In genomic region chr17:78172284-78173024, GRCh38 we compare ENCODE assay signal across 8 cellular contexts. TPM values are rescaled to one million over a fixed set of nuclear protein-coding genes. Genes with fewer than 3 reads are reported as not detected.
A peak's percentile ranks its signal among the peaks of the same experiment; 100 is the strongest.
DNase-seq lines count a peak whose midpoint lies in the region; ATAC-seq, FAIRE-seq and TF ChIP-seq lines count a peak whose summit lies in the region.

No MANE protein-coding gene starts in this region.

- H2AFZ ChIP-seq in keratinocyte (ENCODE audit: control insufficient read depth, low read length): no peak overlapping the region

- H3K36me3 Mint-ChIP-seq in activated T-cell treated with anti-CD3 and anti-CD28 coated beads, Interleukin-2, amount 50 U/mL, for 72 hours (ENCODE audit: insufficient read depth in 2 of 2): peaks cover 5 to 15% of the 10 kb centered on the region in 2 donors
- peaks cover 14% of the 10 kb centered on the region for H3K36me3 Mint-ChIP-seq in activated T-cell treated with anti-CD3 and anti-CD28 coated beads, Interleukin-2, amount 50 U/mL, for 4 hours (ENCODE audit: insufficient read depth)
- peaks cover 46% of the 10 kb centered on the region for H3K36me3 Mint-ChIP-seq in activated CD4-positive, alpha-beta memory T cell treated with anti-CD3 and anti-CD28 coated beads, Interleukin-2, amount 10 ng/mL, durations not matched to agents 7 days and 5 days (ENCODE audit: low read depth)

- H3K9me3 ChIP-seq in keratinocyte (ENCODE audit: control insufficient read depth, low read depth, low read length) (no peaks in the 10 kb centered on the region), transverse colon (no peaks in the 10 kb centered on the region)

- no peaks in the 10 kb centered on the region for H3K9me3 Mint-ChIP-seq in activated T-cell treated with anti-CD3 and anti-CD28 coated beads, Interleukin-2, amount 50 U/mL, for 72 hours
- no peaks in the 10 kb centered on the region for H3K9me3 Mint-ChIP-seq in activated T-cell treated with anti-CD3 and anti-CD28 coated beads, Interleukin-2, amount 50 U/mL, for 4 hours
- H3K9me3 Mint-ChIP-seq in activated CD4-positive, alpha-beta memory T cell treated with anti-CD3 and anti-CD28 coated beads, Interleukin-2, amount 10 ng/mL, durations not matched to agents 7 days and 5 days: no peaks in the 10 kb centered on the region

- H3K27ac ChIP-seq in keratinocyte (ENCODE audit: control insufficient read depth, insufficient read depth, low read length): no peak overlapping the region
- peak overlapping the region; percentile 85 to 95 (median 92) for H3K27ac ChIP-seq in transverse colon

- POLR2A ChIA-PET in activated CD4-positive, alpha-beta memory T cell treated with anti-CD3 and anti-CD28 coated beads, Interleukin-2, amount 10 ng/mL, durations not matched to agents 7 days and 5 days (lab: Charles Lee): interaction anchor here (0.6 to 10.2 kb wide), 7 partner anchors 9 to 77 kb away, joined by 3 to 69 read pairs (median 4); partner anchors contain the start of genes AFMID and TK1

- FAIRE-seq in keratinocyte (lab: Jason Lieb, UNC): no peak

- H3K4me1 Mint-ChIP-seq in activated T-cell treated with anti-CD3 and anti-CD28 coated beads, Interleukin-2, amount 50 U/mL, for 72 hours (ENCODE audit: low read depth): peaks cover 58% of the 10 kb centered on the region
- peaks cover 58% of the 10 kb centered on the region for H3K4me1 Mint-ChIP-seq in activated T-cell treated with anti-CD3 and anti-CD28 coated beads, Interleukin-2, amount 50 U/mL, for 4 hours (ENCODE audit: low read depth)
- H3K4me1 Mint-ChIP-seq in activated CD4-positive, alpha-beta memory T cell treated with anti-CD3 and anti-CD28 coated beads, Interleukin-2, amount 10 ng/mL, durations not matched to agents 7 days and 5 days: peaks cover 73% of the 10 kb centered on the region

- H3K4me2 ChIP-seq in keratinocyte (ENCODE audit: control insufficient read depth, extremely low read depth, insufficient read depth, low read depth, low read length): no peak overlapping the region

- peak overlapping the region; percentile 52 for H3K27ac Mint-ChIP-seq in activated T-cell treated with anti-CD3 and anti-CD28 coated beads, Interleukin-2, amount 50 U/mL, for 72 hours
- peak overlapping the region; percentile 90 for H3K27ac Mint-ChIP-seq in activated CD4-positive, alpha-beta memory T cell treated with anti-CD3 and anti-CD28 coated beads, Interleukin-2, amount 10 ng/mL, durations not matched to agents 7 days and 5 days

- TF ChIP-seq POLR2A in transverse colon (IDR thresholded peaks at IDR 0.05): peak; percentile 51

- no peaks in the 10 kb centered on the region for H3K27me3 Mint-ChIP-seq in activated T-cell treated with anti-CD3 and anti-CD28 coated beads, Interleukin-2, amount 50 U/mL, for 72 hours (ENCODE audit: low read depth)
- no peaks in the 10 kb centered on the region for H3K27me3 Mint-ChIP-seq in activated T-cell treated with anti-CD3 and anti-CD28 coated beads, Interleukin-2, amount 50 U/mL, for 4 hours (ENCODE audit: low read depth)
- no peaks in the 10 kb centered on the region for H3K27me3 Mint-ChIP-seq in activated CD4-positive, alpha-beta memory T cell treated with anti-CD3 and anti-CD28 coated beads, Interleukin-2, amount 10 ng/mL, durations not matched to agents 7 days and 5 days

- TF ChIP-seq CTCF in keratinocyte (optimal IDR thresholded peaks at IDR 0.05 in 1 of 3, IDR thresholded peaks at IDR 0.05 in 1 of 3, conservative IDR thresholded peaks at IDR 0.05 in 1 of 3; ENCODE audit: extremely low read depth in 1 of 3, insufficient read depth in 2 of 3, low read length in 3 of 3): no peak
- TF ChIP-seq CTCF in transverse colon (IDR thresholded peaks at IDR 0.05): no peak

- ATAC-seq in activated T-cell treated with anti-CD3 and anti-CD28 coated beads, Interleukin-2, amount 50 U/mL, for 72 hours (replicated peaks in 1 of 2): no peak
- ATAC-seq in activated T-cell treated with anti-CD3 and anti-CD28 coated beads, Interleukin-2, amount 50 U/mL, for 4 hours: no peak
- ATAC-seq in HG03135 (IDR thresholded peaks at IDR 0.05; ENCODE audit: unreplicated experiment): no peak
- ATAC-seq in GM18520 (IDR thresholded peaks at IDR 0.05; ENCODE audit: unreplicated experiment): no peak

- intact Hi-C loops in transverse colon (cut with DNase I; ENCODE audit: low total_unique reads): no loop called here

- H4K20me1 ChIP-seq in keratinocyte (ENCODE audit: control insufficient read depth, extremely low read depth, insufficient read depth, low read length): no peaks in the 10 kb centered on the region

- no peak for TF ChIP-seq EP300 in transverse colon (IDR thresholded peaks at IDR 0.05; ENCODE audit: low read depth)

- no peaks in the 10 kb centered on the region for H3K9me1 ChIP-seq in keratinocyte (ENCODE audit: control insufficient read depth, extremely low read depth, insufficient read depth, low read length)

- H3K4me3 ChIP-seq in keratinocyte (ENCODE audit: control insufficient read depth in 2 of 3, extremely low read depth in 1 of 3, insufficient read depth in 2 of 3, low read depth in 1 of 3, low read length in 3 of 3): no peak overlapping the region
- peak overlapping the region in 2 of 4 donors; percentile 10 to 14 for H3K4me3 ChIP-seq in transverse colon

- no peak for DNase-seq in activated T-cell treated with anti-CD3 and anti-CD28 coated beads, Interleukin-2, amount 50 U/mL, for 72 hours
- no peak for DNase-seq in activated T-cell treated with anti-CD3 and anti-CD28 coated beads, Interleukin-2, amount 50 U/mL, for 4 hours
- DNase-seq in activated CD4-positive, alpha-beta memory T cell treated with anti-CD3 and anti-CD28 coated beads, Interleukin-2, amount 10 ng/mL, durations not matched to agents 7 days and 5 days: no peak
- DNase-seq in keratinocyte (ENCODE audit: low read depth, low spot score) (no peak), transverse colon (peak; percentile 89), NCI-H2171 treated with DMSO at 0.1 percent for 48 hours (lab: John Stamatoyannopoulos, UW) (no peak)

- H3K9ac ChIP-seq in keratinocyte (ENCODE audit: control insufficient read depth, extremely low read depth, insufficient read depth, low read length): peak overlapping the region; percentile 28

- CTCF ChIA-PET in activated CD4-positive, alpha-beta memory T cell treated with anti-CD3 and anti-CD28 coated beads, Interleukin-2, amount 10 ng/mL, durations not matched to agents 7 days and 5 days (lab: Charles Lee): interaction anchor here (0.8 kb wide), 1 partner anchor 18 kb away, joined by 4 read pairs; no protein-coding TSS in a partner anchor

- in situ Hi-C loops in transverse colon (cut with MboI; ENCODE audit: low pct_ligation_motif_present in 1 of 4, low pct_unique_long_range_greater_than_20kb in 1 of 4, low sequenced_read_pairs in 3 of 4): loop anchor here in 2 of 4 donors (10.0 kb wide), 1 partner anchor 58 kb away; no protein-coding TSS in a partner anchor

- 26% methylated on average over 17 of the region's 17 CpGs; no CpG with 5 or more reads in 1 of the 2 donors for WGBS in transverse colon (ENCODE audit: low coverage in 1 of 2), 2 donors

- peaks cover 22% of the 10 kb centered on the region for H3K4me1 ChIP-seq in keratinocyte (ENCODE audit: control insufficient read depth, extremely low read depth, insufficient read depth, low read length)
- H3K4me1 ChIP-seq in transverse colon: peaks cover 68 to 90% (median 82%) of the 10 kb centered on the region in 4 donors

- dilution Hi-C loops in keratinocyte (cut with MboI; ENCODE audit: extremely low pct_ligation_motif_present, low sequenced_read_pairs): no loop called here

- H3K27me3 ChIP-seq in keratinocyte (ENCODE audit: control insufficient read depth, extremely low read depth, insufficient read depth, low read length) (no peaks in the 10 kb centered on the region), transverse colon (no peaks in the 10 kb centered on the region)

- no peaks in the 10 kb centered on the region for H3K79me2 ChIP-seq in keratinocyte (ENCODE audit: control insufficient read depth, insufficient read depth, low read length)

- H3K36me3 ChIP-seq in keratinocyte (ENCODE audit: control insufficient read depth in 2 of 2, extremely low read depth in 1 of 2, insufficient read depth in 2 of 2, low read length in 2 of 2): peaks cover 16 to 20% of the 10 kb centered on the region in 2 experiments
- H3K36me3 ChIP-seq in transverse colon: no peaks in the 10 kb centered on the region

- peak overlapping the region; percentile 27 to 67 for H3K4me3 Mint-ChIP-seq in activated T-cell treated with anti-CD3 and anti-CD28 coated beads, Interleukin-2, amount 50 U/mL, for 72 hours
- no peak overlapping the region for H3K4me3 Mint-ChIP-seq in activated T-cell treated with anti-CD3 and anti-CD28 coated beads, Interleukin-2, amount 50 U/mL, for 4 hours
- no peak overlapping the region for H3K4me3 Mint-ChIP-seq in activated CD4-positive, alpha-beta memory T cell treated with anti-CD3 and anti-CD28 coated beads, Interleukin-2, amount 10 ng/mL, durations not matched to agents 7 days and 5 days

RNA-seq across cellular contexts. Expression of gene SYNGR2, which starts 4.1 kb away (rescaled TPM):
- total RNA-seq in activated T-cell treated with anti-CD3 and anti-CD28 coated beads, Interleukin-2, amount 50 U/mL, for 72 hours: 10 to 100 TPM; 87.6 to 92.0 TPM
- 100 to 1,000 TPM; 192 to 224 (median 196) TPM for total RNA-seq in activated T-cell treated with anti-CD3 and anti-CD28 coated beads, Interleukin-2, amount 50 U/mL, for 4 hours
- total RNA-seq in activated CD4-positive, alpha-beta memory T cell treated with anti-CD3 and anti-CD28 coated beads, Interleukin-2, amount 10 ng/mL, durations not matched to agents 7 days and 5 days: 10 to 100 TPM; 63.6 to 64.0 TPM
- polyA plus RNA-seq in keratinocyte: 98.8 to 298 TPM (median 103 TPM) in 3 replicates
- polyA plus RNA-seq in keratinocyte (2011; ENCODE audit: low read depth): 18.9 TPM
- polyA plus RNA-seq in keratinocyte (2011; cell fraction: cytosol; rRNA removed): 152 and 214 TPM in 2 replicates
- polyA plus RNA-seq in keratinocyte (2011; cell fraction: nucleus; rRNA removed): 196 and 308 TPM in 2 replicates
- polyA plus RNA-seq in keratinocyte (2012; ENCODE audit: low replicate concordance): 92.0 and 197 TPM in 2 replicates
- 149 to 420 TPM (median 226 TPM) in 3 replicates for polyA minus RNA-seq in keratinocyte
- polyA minus RNA-seq in keratinocyte (2011; cell fraction: cytosol; rRNA and poly(A)+ RNA removed): 340 TPM
- 94.0 and 134 TPM in 2 replicates for polyA minus RNA-seq in keratinocyte (2011; cell fraction: nucleus; rRNA and poly(A)+ RNA removed)
- 100 to 1,000 TPM; 102 to 121 (median 106) TPM for total RNA-seq in transverse colon

RNA-seq across cellular contexts. Expression of gene TK1, which starts 14.4 kb away (rescaled TPM):
- 10 to 100 TPM; 90.6 to 90.9 TPM for total RNA-seq in activated T-cell treated with anti-CD3 and anti-CD28 coated beads, Interleukin-2, amount 50 U/mL, for 72 hours
- 10 to 100 TPM; 23.0 to 30.3 (median 26.8) TPM for total RNA-seq in activated T-cell treated with anti-CD3 and anti-CD28 coated beads, Interleukin-2, amount 50 U/mL, for 4 hours
- total RNA-seq in activated CD4-positive, alpha-beta memory T cell treated with anti-CD3 and anti-CD28 coated beads, Interleukin-2, amount 10 ng/mL, durations not matched to agents 7 days and 5 days: 100 to 1,000 TPM; 109 to 117 TPM
- polyA plus RNA-seq in keratinocyte: 7.1 to 50.2 TPM (median 21.8 TPM) in 3 replicates
- not detected for polyA plus RNA-seq in keratinocyte (2011; ENCODE audit: low read depth)
- 9.4 and 14.3 TPM in 2 replicates for polyA plus RNA-seq in keratinocyte (2011; cell fraction: cytosol; rRNA removed)
- polyA plus RNA-seq in keratinocyte (2011; cell fraction: nucleus; rRNA removed): 3.7 and 4.5 TPM in 2 replicates
- 0.82 and 44.0 TPM in 2 replicates for polyA plus RNA-seq in keratinocyte (2012; ENCODE audit: low replicate concordance)
- polyA minus RNA-seq in keratinocyte: 8.5 to 52.2 TPM (median 34.7 TPM) in 3 replicates
- 15.3 TPM for polyA minus RNA-seq in keratinocyte (2011; cell fraction: cytosol; rRNA and poly(A)+ RNA removed)
- 3.9 and 5.1 TPM in 2 replicates for polyA minus RNA-seq in keratinocyte (2011; cell fraction: nucleus; rRNA and poly(A)+ RNA removed)
- total RNA-seq in transverse colon: 10 to 100 TPM in 1 of 4 donors, 1 to 10 TPM in 3; 7.4 to 27.9 (median 9.4) TPM

RNA-seq across cellular contexts. Expression of gene AFMID, which starts 14.7 kb away (rescaled TPM):
- 10 to 100 TPM; 23.1 to 34.1 TPM for total RNA-seq in activated T-cell treated with anti-CD3 and anti-CD28 coated beads, Interleukin-2, amount 50 U/mL, for 72 hours
- total RNA-seq in activated T-cell treated with anti-CD3 and anti-CD28 coated beads, Interleukin-2, amount 50 U/mL, for 4 hours: 10 to 100 TPM; 15.8 to 16.9 (median 16.1) TPM
- total RNA-seq in activated CD4-positive, alpha-beta memory T cell treated with anti-CD3 and anti-CD28 coated beads, Interleukin-2, amount 10 ng/mL, durations not matched to agents 7 days and 5 days: 10 to 100 TPM in 1 of 2 experiments, 1 to 10 TPM in 1; 9.2 to 14.0 TPM
- 21.6 to 32.4 TPM (median 26.7 TPM) in 3 replicates for polyA plus RNA-seq in keratinocyte
- polyA plus RNA-seq in keratinocyte (2011; ENCODE audit: low read depth): 8.1 TPM
- polyA plus RNA-seq in keratinocyte (2011; cell fraction: cytosol; rRNA removed): 41.6 and 43.8 TPM in 2 replicates
- 40.5 and 55.5 TPM in 2 replicates for polyA plus RNA-seq in keratinocyte (2011; cell fraction: nucleus; rRNA removed)
- 28.3 and 30.8 TPM in 2 replicates for polyA plus RNA-seq in keratinocyte (2012; ENCODE audit: low replicate concordance)
- 18.7 to 65.4 TPM (median 36.1 TPM) in 3 replicates for polyA minus RNA-seq in keratinocyte
- 25.1 TPM for polyA minus RNA-seq in keratinocyte (2011; cell fraction: cytosol; rRNA and poly(A)+ RNA removed)
- polyA minus RNA-seq in keratinocyte (2011; cell fraction: nucleus; rRNA and poly(A)+ RNA removed): 14.4 and 19.5 TPM in 2 replicates
- total RNA-seq in transverse colon: 10 to 100 TPM; 33.7 to 82.4 (median 60.4) TPM

RNA-seq across cellular contexts. Expression of gene C17orf99, which starts 26.3 kb away (rescaled TPM):
- under 1 TPM in 1 of 2 donors, not detected in 1; 0.58 TPM for total RNA-seq in activated T-cell treated with anti-CD3 and anti-CD28 coated beads, Interleukin-2, amount 50 U/mL, for 72 hours
- total RNA-seq in activated T-cell treated with anti-CD3 and anti-CD28 coated beads, Interleukin-2, amount 50 U/mL, for 4 hours: not detected
- not detected for total RNA-seq in activated CD4-positive, alpha-beta memory T cell treated with anti-CD3 and anti-CD28 coated beads, Interleukin-2, amount 10 ng/mL, durations not matched to agents 7 days and 5 days
- polyA plus RNA-seq in keratinocyte: 0.42 to 0.85 TPM (median 0.49 TPM) in 3 replicates
- 1.5 TPM for polyA plus RNA-seq in keratinocyte (2011; ENCODE audit: low read depth)
- 0.18 and 0.48 TPM in 2 replicates for polyA plus RNA-seq in keratinocyte (2011; cell fraction: cytosol; rRNA removed)
- 1.1 and 2.3 TPM in 2 replicates for polyA plus RNA-seq in keratinocyte (2011; cell fraction: nucleus; rRNA removed)
- polyA plus RNA-seq in keratinocyte (2012; ENCODE audit: low replicate concordance): 0.57 and 0.72 TPM in 2 replicates
- 0.22 to 3.1 TPM in 2 of 3 replicates, not detected in the other for polyA minus RNA-seq in keratinocyte
- polyA minus RNA-seq in keratinocyte (2011; cell fraction: cytosol; rRNA and poly(A)+ RNA removed): not detected
- 1.5 and 2.9 TPM in 2 replicates for polyA minus RNA-seq in keratinocyte (2011; cell fraction: nucleus; rRNA and poly(A)+ RNA removed)
- total RNA-seq in transverse colon: not detected

RNA-seq across cellular contexts. Expression of gene BIRC5, which starts 41.6 kb away (rescaled TPM):
- 100 to 1,000 TPM in 1 of 2 donors, 10 to 100 TPM in 1; 78.9 to 104 TPM for total RNA-seq in activated T-cell treated with anti-CD3 and anti-CD28 coated beads, Interleukin-2, amount 50 U/mL, for 72 hours
- total RNA-seq in activated T-cell treated with anti-CD3 and anti-CD28 coated beads, Interleukin-2, amount 50 U/mL, for 4 hours: 1 to 10 TPM; 5.4 to 10.0 (median 8.5) TPM
- total RNA-seq in activated CD4-positive, alpha-beta memory T cell treated with anti-CD3 and anti-CD28 coated beads, Interleukin-2, amount 10 ng/mL, durations not matched to agents 7 days and 5 days: 10 to 100 TPM; 86.1 to 86.5 TPM
- polyA plus RNA-seq in keratinocyte: 1.6 to 16.1 TPM (median 11.5 TPM) in 3 replicates
- polyA plus RNA-seq in keratinocyte (2011; ENCODE audit: low read depth): 0.72 TPM
- 2.3 and 2.6 TPM in 2 replicates for polyA plus RNA-seq in keratinocyte (2011; cell fraction: cytosol; rRNA removed)
- 0.83 and 1.5 TPM in 2 replicates for polyA plus RNA-seq in keratinocyte (2011; cell fraction: nucleus; rRNA removed)
- polyA plus RNA-seq in keratinocyte (2012; ENCODE audit: low replicate concordance): 0.59 and 18.7 TPM in 2 replicates
- polyA minus RNA-seq in keratinocyte: 1.8 to 14.3 TPM (median 11.0 TPM) in 3 replicates
- polyA minus RNA-seq in keratinocyte (2011; cell fraction: cytosol; rRNA and poly(A)+ RNA removed): 9.2 TPM
- polyA minus RNA-seq in keratinocyte (2011; cell fraction: nucleus; rRNA and poly(A)+ RNA removed): 0.21 and 0.54 TPM in 2 replicates
- total RNA-seq in transverse colon: 1 to 10 TPM; 1.2 to 7.9 (median 3.6) TPM

Comparison
In these comparisons a context has a peak if more than half of its experiments do, and no peak if none do; other contexts are left out.
1. H3K4me3 Mint-ChIP-seq: peak in activated T-cell treated with anti-CD3 and anti-CD28 coated beads, Interleukin-2, amount 50 U/mL, for 72 hours (2 of 2); none in activated T-cell treated with anti-CD3 and anti-CD28 coated beads, Interleukin-2, amount 50 U/mL, for 4 hours (single experiment) and activated CD4-positive, alpha-beta memory T cell treated with anti-CD3 and anti-CD28 coated beads, Interleukin-2, amount 10 ng/mL, durations not matched to agents 7 days and 5 days (single experiment).